Comparison of ENCODE assay signal across 1 cellular context in the genomic region with DNA sequence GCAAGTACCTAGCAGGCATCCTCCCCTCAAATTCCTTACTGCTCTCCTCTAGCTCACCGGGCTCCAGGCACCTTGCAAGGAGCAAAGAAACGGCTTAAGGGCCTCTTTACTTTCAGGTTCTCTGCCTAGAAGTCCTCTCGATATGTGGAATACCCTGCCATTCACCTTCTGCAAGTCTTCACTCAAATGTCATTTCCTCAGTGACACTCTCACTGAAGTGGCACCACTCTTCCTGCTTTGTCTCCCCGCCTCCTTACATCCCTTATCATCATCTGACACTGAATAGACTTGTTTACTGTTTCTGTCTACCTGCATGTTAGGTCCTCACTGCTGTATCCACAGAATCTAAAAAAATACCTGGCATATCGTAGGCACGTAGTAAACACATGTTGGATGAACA.
TF ChIP-seq lines count a peak whose summit lies in the region.

No MANE protein-coding gene starts in this region.

TF ChIP-seq in GM23338, 12 proteins besides CTCF, POLR2A, EP300 and RAD21 (continued from another document):
- TF ChIP-seq, protein P1, sequence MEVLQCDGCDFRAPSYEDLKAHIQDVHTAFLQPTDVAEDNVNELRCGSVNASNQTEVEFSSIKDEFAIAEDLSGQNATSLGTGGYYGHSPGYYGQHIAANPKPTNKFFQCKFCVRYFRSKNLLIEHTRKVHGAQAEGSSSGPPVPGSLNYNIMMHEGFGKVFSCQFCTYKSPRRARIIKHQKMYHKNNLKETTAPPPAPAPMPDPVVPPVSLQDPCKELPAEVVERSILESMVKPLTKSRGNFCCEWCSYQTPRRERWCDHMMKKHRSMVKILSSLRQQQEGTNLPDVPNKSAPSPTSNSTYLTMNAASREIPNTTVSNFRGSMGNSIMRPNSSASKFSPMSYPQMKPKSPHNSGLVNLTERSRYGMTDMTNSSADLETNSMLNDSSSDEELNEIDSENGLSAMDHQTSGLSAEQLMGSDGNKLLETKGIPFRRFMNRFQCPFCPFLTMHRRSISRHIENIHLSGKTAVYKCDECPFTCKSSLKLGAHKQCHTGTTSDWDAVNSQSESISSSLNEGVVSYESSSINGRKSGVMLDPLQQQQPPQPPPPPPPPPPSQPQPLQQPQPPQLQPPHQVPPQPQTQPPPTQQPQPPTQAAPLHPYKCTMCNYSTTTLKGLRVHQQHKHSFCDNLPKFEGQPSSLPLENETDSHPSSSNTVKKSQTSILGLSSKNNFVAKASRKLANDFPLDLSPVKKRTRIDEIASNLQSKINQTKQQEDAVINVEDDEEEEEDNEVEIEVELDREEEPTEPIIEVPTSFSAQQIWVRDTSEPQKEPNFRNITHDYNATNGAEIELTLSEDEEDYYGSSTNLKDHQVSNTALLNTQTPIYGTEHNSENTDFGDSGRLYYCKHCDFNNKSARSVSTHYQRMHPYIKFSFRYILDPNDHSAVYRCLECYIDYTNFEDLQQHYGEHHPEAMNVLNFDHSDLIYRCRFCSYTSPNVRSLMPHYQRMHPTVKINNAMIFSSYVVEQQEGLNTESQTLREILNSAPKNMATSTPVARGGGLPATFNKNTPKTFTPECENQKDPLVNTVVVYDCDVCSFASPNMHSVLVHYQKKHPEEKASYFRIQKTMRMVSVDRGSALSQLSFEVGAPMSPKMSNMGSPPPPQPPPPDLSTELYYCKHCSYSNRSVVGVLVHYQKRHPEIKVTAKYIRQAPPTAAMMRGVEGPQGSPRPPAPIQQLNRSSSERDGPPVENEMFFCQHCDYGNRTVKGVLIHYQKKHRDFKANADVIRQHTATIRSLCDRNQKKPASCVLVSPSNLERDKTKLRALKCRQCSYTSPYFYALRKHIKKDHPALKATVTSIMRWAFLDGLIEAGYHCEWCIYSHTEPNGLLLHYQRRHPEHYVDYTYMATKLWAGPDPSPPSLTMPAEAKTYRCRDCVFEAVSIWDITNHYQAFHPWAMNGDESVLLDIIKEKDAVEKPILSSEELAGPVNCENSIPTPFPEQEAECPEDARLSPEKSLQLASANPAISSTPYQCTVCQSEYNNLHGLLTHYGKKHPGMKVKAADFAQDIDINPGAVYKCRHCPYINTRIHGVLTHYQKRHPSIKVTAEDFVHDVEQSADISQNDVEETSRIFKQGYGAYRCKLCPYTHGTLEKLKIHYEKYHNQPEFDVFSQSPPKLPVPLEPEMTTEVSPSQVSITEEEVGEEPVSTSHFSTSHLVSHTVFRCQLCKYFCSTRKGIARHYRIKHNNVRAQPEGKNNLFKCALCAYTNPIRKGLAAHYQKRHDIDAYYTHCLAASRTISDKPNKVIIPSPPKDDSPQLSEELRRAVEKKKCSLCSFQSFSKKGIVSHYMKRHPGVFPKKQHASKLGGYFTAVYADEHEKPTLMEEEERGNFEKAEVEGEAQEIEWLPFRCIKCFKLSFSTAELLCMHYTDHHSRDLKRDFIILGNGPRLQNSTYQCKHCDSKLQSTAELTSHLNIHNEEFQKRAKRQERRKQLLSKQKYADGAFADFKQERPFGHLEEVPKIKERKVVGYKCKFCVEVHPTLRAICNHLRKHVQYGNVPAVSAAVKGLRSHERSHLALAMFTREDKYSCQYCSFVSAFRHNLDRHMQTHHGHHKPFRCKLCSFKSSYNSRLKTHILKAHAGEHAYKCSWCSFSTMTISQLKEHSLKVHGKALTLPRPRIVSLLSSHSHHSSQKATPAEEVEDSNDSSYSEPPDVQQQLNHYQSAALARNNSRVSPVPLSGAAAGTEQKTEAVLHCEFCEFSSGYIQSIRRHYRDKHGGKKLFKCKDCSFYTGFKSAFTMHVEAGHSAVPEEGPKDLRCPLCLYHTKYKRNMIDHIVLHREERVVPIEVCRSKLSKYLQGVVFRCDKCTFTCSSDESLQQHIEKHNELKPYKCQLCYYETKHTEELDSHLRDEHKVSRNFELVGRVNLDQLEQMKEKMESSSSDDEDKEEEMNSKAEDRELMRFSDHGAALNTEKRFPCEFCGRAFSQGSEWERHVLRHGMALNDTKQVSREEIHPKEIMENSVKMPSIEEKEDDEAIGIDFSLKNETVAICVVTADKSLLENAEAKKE (CRISPR knock-in tag; IDR thresholded peaks at IDR 0.05) = no peak
- TF ChIP-seq EZH2phosphoT487 (IDR thresholded peaks at IDR 0.05; ENCODE audit: unreplicated experiment) (no peak), ZNF114 (CRISPR knock-in tag; IDR thresholded peaks at IDR 0.05) (no peak), ZNF331 (CRISPR knock-in tag; IDR thresholded peaks at IDR 0.05; ENCODE audit: low read depth) (no peak), ETS1 (IDR thresholded peaks at IDR 0.05) (no peak)
- TF ChIP-seq, protein P2, sequence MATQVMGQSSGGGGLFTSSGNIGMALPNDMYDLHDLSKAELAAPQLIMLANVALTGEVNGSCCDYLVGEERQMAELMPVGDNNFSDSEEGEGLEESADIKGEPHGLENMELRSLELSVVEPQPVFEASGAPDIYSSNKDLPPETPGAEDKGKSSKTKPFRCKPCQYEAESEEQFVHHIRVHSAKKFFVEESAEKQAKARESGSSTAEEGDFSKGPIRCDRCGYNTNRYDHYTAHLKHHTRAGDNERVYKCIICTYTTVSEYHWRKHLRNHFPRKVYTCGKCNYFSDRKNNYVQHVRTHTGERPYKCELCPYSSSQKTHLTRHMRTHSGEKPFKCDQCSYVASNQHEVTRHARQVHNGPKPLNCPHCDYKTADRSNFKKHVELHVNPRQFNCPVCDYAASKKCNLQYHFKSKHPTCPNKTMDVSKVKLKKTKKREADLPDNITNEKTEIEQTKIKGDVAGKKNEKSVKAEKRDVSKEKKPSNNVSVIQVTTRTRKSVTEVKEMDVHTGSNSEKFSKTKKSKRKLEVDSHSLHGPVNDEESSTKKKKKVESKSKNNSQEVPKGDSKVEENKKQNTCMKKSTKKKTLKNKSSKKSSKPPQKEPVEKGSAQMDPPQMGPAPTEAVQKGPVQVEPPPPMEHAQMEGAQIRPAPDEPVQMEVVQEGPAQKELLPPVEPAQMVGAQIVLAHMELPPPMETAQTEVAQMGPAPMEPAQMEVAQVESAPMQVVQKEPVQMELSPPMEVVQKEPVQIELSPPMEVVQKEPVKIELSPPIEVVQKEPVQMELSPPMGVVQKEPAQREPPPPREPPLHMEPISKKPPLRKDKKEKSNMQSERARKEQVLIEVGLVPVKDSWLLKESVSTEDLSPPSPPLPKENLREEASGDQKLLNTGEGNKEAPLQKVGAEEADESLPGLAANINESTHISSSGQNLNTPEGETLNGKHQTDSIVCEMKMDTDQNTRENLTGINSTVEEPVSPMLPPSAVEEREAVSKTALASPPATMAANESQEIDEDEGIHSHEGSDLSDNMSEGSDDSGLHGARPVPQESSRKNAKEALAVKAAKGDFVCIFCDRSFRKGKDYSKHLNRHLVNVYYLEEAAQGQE (IDR thresholded peaks at IDR 0.05; ENCODE audit: unreplicated experiment) = no peak
